In genomic region chr3:46119709-46120498, GRCh38 we compare ENCODE assay signal across 32 cellular contexts.
"Had no signal": no experiment of that assay in that cellular context is flagged by ENCODE, and none has a peak within 500 bp of the region (broad histone marks: within the 10 kb centered on the region; RNA-seq: fewer than 3 reads in every experiment).

No MANE protein-coding gene starts in this region.

- H3K27me3 ChIP-seq: brain microvascular endothelial cell, cardiac muscle cell, colonic mucosa had no signal

- H3K9me3 Mint-ChIP-seq: activated B cell treated with CpG ODN at 0.5 μM for 24 hours; activated CD8-positive, alpha-beta T cell treated with anti-CD3 and anti-CD28 coated beads for 36 hours; activated T-cell treated with anti-CD3 and anti-CD28 coated beads, Interleukin-2, amount 50 U/mL, for 4 hours; activated T-helper 17 cell treated with anti-CD3 and anti-CD28 coated beads, Interleukin-2, amount 50 U/mL, for 72 hours; T-helper 2 cell treated with Interferon-gamma antibody and Interleukin-4, amounts not matched to agents 5 μg/mL and 100 μg/mL, for 36 hours had no signal

- H3K4me3 ChIP-seq: cardiac muscle cell, colonic mucosa had no signal

- H3K4me1 ChIP-seq: colonic mucosa had no signal

- H3K4me1 Mint-ChIP-seq: activated B cell treated with CpG ODN at 0.5 μM for 24 hours; activated T-helper 17 cell treated with anti-CD3 and anti-CD28 coated beads, Interleukin-2, amount 50 U/mL, for 72 hours; T-helper 17 cell had no signal

- H3K9me3 ChIP-seq: colonic mucosa had no signal

- ATAC-seq: activated CD4-positive, CD25-positive, alpha-beta regulatory T cell treated with anti-CD3 and anti-CD28 coated beads, Interleukin-2, amount 50 U/mL, for 24 hours; activated CD8-positive, alpha-beta T cell treated with anti-CD3 and anti-CD28 coated beads for 36 hours; activated T-cell treated with anti-CD3 and anti-CD28 coated beads, Interleukin-2, amount 50 U/mL, for 4 hours; activated T-helper 17 cell treated with anti-CD3 and anti-CD28 coated beads, Interleukin-2, amount 50 U/mL, for 72 hours; effector memory CD8-positive, alpha-beta T cell; T-helper 17 cell had no signal

- H3K27me3 Mint-ChIP-seq: effector memory CD8-positive, alpha-beta T cell had no signal

- H3K27ac Mint-ChIP-seq: activated B cell treated with CpG ODN at 0.5 μM for 24 hours; activated CD8-positive, alpha-beta T cell treated with anti-CD3 and anti-CD28 coated beads for 36 hours; activated naive CD8-positive, alpha-beta T cell; activated T-helper 17 cell treated with anti-CD3 and anti-CD28 coated beads, Interleukin-2, amount 50 U/mL, for 72 hours; T-helper 17 cell; T-helper 2 cell treated with Interferon-gamma antibody and Interleukin-4, amounts not matched to agents 5 μg/mL and 100 μg/mL, for 36 hours had no signal

- H3K4me3 Mint-ChIP-seq: activated B cell treated with CpG ODN at 0.5 μM for 24 hours; activated CD8-positive, alpha-beta T cell treated with anti-CD3 and anti-CD28 coated beads for 36 hours; activated naive CD8-positive, alpha-beta T cell; activated T-cell treated with anti-CD3 and anti-CD28 coated beads, Interleukin-2, amount 50 U/mL, for 4 hours; activated T-helper 17 cell treated with anti-CD3 and anti-CD28 coated beads, Interleukin-2, amount 50 U/mL, for 72 hours; effector memory CD8-positive, alpha-beta T cell; T-helper 17 cell; T-helper 2 cell treated with Interferon-gamma antibody and Interleukin-4, amounts not matched to agents 5 μg/mL and 100 μg/mL, for 36 hours had no signal

- H3K36me3 ChIP-seq: brain microvascular endothelial cell, cardiac muscle cell, colonic mucosa, WERI-Rb-1 had no signal

- DNase-seq: activated B cell treated with CpG ODN at 0.5 μM for 24 hours; activated CD4-positive, alpha-beta T cell treated with anti-CD3 and anti-CD28 coated beads for 48 hours; activated CD4-positive, alpha-beta T cell treated with anti-CD3 and anti-CD28 coated beads, Interleukin-2, amount 50 U/mL, for 1 hour; activated CD4-positive, alpha-beta T cell treated with anti-CD3 and anti-CD28 coated beads, Interleukin-2, amount 50 U/mL, for 48 hours; activated CD8-positive, alpha-beta memory T cell treated with anti-CD3 and anti-CD28 coated beads for 24 hours; activated CD8-positive, alpha-beta T cell treated with anti-CD3 and anti-CD28 coated beads for 36 hours; activated effector memory CD4-positive, alpha-beta T cell treated with Interleukin-2 at 50 U/mL for 16 hours; activated gamma-delta T cell treated with Interleukin-2 at 50 U/mL for 16 hours; activated naive CD4-positive, alpha-beta T cell treated with anti-CD3 and anti-CD28 coated beads, Interleukin-2, amount 50 U/mL, for 16 hours; activated naive CD4-positive, alpha-beta T cell treated with Interleukin-2 at 50 U/mL for 16 hours; activated T-cell treated with anti-CD3 and anti-CD28 coated beads, Interleukin-2, amount 50 U/mL, for 4 hours; amniotic stem cell; anterior cingulate cortex; brain microvascular endothelial cell; central memory CD4-positive, alpha-beta T cell; cerebellar nuclear complex; colonic mucosa; dermis blood vessel endothelial cell; effector CD4-positive, alpha-beta T cell; effector memory CD8-positive, alpha-beta T cell; foreskin fibroblast; head of caudate nucleus; T-helper 1 cell; T-helper 17 cell; T1000; WERI-Rb-1 had no signal

- H3K27ac ChIP-seq: brain microvascular endothelial cell, cardiac muscle cell, colonic mucosa, epithelial cell of prostate, WERI-Rb-1 had no signal

- H3K36me3 Mint-ChIP-seq: activated naive CD8-positive, alpha-beta T cell had no signal
